In genomic region chr1:228083871-228084278, GRCh38 we compare ENCODE assay signal across 8 cellular contexts. TPM values are rescaled to one million over a fixed set of nuclear protein-coding genes. Genes with fewer than 3 reads are reported as not detected.
A peak's percentile ranks its signal among the peaks of the same experiment; 100 is the strongest.
DNase-seq lines count a peak whose midpoint lies in the region; ATAC-seq and TF ChIP-seq lines count a peak whose summit lies in the region.

No MANE protein-coding gene starts in this region.

- H4K91ac ChIP-seq in neuronal stem cell (ENCODE audit: low read depth, low read length, poor library complexity): no peak overlapping the region

- no peak overlapping the region for H2AK5ac ChIP-seq in neuronal stem cell (ENCODE audit: low read depth, low read length)

- H3K4me1 ChIP-seq in ES-I3 (ENCODE audit: insufficient read depth, low read length) (peaks cover 28% of the 10 kb centered on the region), RWPE2 (ENCODE audit: insufficient read depth, poor library complexity, severe bottlenecking) (peaks cover 44% of the 10 kb centered on the region), esophagus squamous epithelium (peaks cover 57 to 74% (median 73%) of the 10 kb centered on the region in 3 donors), neuronal stem cell (ENCODE audit: control insufficient read depth in 2 of 2, insufficient read depth in 1 of 2, low read depth in 1 of 2, low read length in 2 of 2) (peaks cover 21 to 26% of the 10 kb centered on the region in 2 donors)

- H3K9ac ChIP-seq in ES-I3 (ENCODE audit: low read depth, low read length) (peak overlapping the region; percentile 96), neuronal stem cell (ENCODE audit: low read depth, low read length, poor library complexity) (peak overlapping the region; percentile 97)

- 0 to 1% methylated on average over 16 to 17 of the region's 17 CpGs for WGBS in esophagus squamous epithelium, 2 donors
- WGBS in neuronal stem cell (ENCODE audit: extremely low coverage in 2 of 2, insufficient read length in 2 of 2, insufficient replicate concordance in 1 of 2), 2 donors: no CpG with 5 or more reads among the region's 17 CpGs

- H3K36me3 ChIP-seq in ES-I3 (ENCODE audit: insufficient read depth, low read length): no peaks in the 10 kb centered on the region; the same call in 1 of the 2 replicates
- peaks cover 25% of the 10 kb centered on the region for H3K36me3 ChIP-seq in RWPE2 (ENCODE audit: low read depth)
- peaks cover 0 to 4% (median 1%) of the 10 kb centered on the region in 3 donors for H3K36me3 ChIP-seq in esophagus squamous epithelium
- peaks cover 7 to 43% of the 10 kb centered on the region in 2 donors for H3K36me3 ChIP-seq in neuronal stem cell (replicated peaks in 1 of 2; ENCODE audit: control insufficient read depth in 2 of 2, insufficient read depth in 2 of 2, low read length in 2 of 2)

- no peak overlapping the region for H4K8ac ChIP-seq in neuronal stem cell (ENCODE audit: low read depth, low read length)

- H3K27ac ChIP-seq in RWPE2 (ENCODE audit: poor library complexity, severe bottlenecking) (peak overlapping the region; percentile 73), esophagus squamous epithelium (peak overlapping the region; percentile 99 to 100 (median 100)), neuronal stem cell (replicated peaks; ENCODE audit: low read length) (no peak overlapping the region)

- H3K9me3 ChIP-seq in ES-I3 (ENCODE audit: control insufficient read depth, insufficient read depth, low read length) (no peaks in the 10 kb centered on the region), RWPE2 (ENCODE audit: severe bottlenecking) (no peaks in the 10 kb centered on the region), esophagus squamous epithelium (no peaks in the 10 kb centered on the region), neuronal stem cell (replicated peaks in 1 of 2; ENCODE audit: control insufficient read depth in 2 of 2, insufficient read depth in 1 of 2, low read depth in 1 of 2, low read length in 2 of 2) (no peaks in the 10 kb centered on the region)

- H3K27me3 ChIP-seq in RWPE2 (ENCODE audit: insufficient read depth, poor library complexity, severe bottlenecking) (no peaks in the 10 kb centered on the region), esophagus squamous epithelium (no peaks in the 10 kb centered on the region), neuronal stem cell (ENCODE audit: control insufficient read depth in 3 of 3, insufficient read depth in 3 of 3, low read depth in 1 of 3, low read length in 3 of 3) (no peaks in the 10 kb centered on the region)

- H2BK120ac ChIP-seq in neuronal stem cell (ENCODE audit: low read depth, low read length): no peak overlapping the region

- DNase-seq in RWPE2 (ENCODE audit: low spot score) (no peak), esophagus squamous epithelium (lab: John Stamatoyannopoulos, UW) (no peak), neuronal stem cell (ENCODE audit: low spot score) (no peak), mucosa of gallbladder (ENCODE audit: low spot score) (no peak), OCI-M2 (lab: John Stamatoyannopoulos, UW; ENCODE audit: unreplicated experiment) (no peak)

- TF ChIP-seq POLR2A in esophagus squamous epithelium (IDR thresholded peaks at IDR 0.05): no peak

- H3K23ac ChIP-seq in neuronal stem cell (ENCODE audit: low read depth, low read length, poor library complexity): peak overlapping the region; percentile 7

- no peak overlapping the region for H2BK15ac ChIP-seq in neuronal stem cell (ENCODE audit: low read length)

- H3K4me3 ChIP-seq in RWPE2 (ENCODE audit: severe bottlenecking) (peak overlapping the region; percentile 88), esophagus squamous epithelium (peak overlapping the region; percentile 79 to 100 (median 98)), neuronal stem cell (ENCODE audit: low read length in 2 of 2) (peak overlapping the region; percentile 98 to 99)

- no peak overlapping the region for H2BK12ac ChIP-seq in neuronal stem cell (ENCODE audit: low read length)

- intact Hi-C loops in esophagus squamous epithelium (cut with DNase I): loop anchor here (10.0 kb wide), 1 partner anchor 299 kb away; no protein-coding TSS in a partner anchor

- no peak overlapping the region for H3K4ac ChIP-seq in neuronal stem cell (ENCODE audit: low read length)

- H3K18ac ChIP-seq in neuronal stem cell (ENCODE audit: low read length): no peak overlapping the region

- H2AFZ ChIP-seq in neuronal stem cell (ENCODE audit: low read length): no peak overlapping the region

- H3K14ac ChIP-seq in neuronal stem cell (ENCODE audit: low read length): no peak overlapping the region

- H3K4me2 ChIP-seq in neuronal stem cell (ENCODE audit: insufficient read depth, low read length, poor library complexity, severe bottlenecking): peak overlapping the region; percentile 92

- no peak overlapping the region for H2BK5ac ChIP-seq in neuronal stem cell (ENCODE audit: low read length)

- TF ChIP-seq CTCF in RWPE2 (IDR thresholded peaks at IDR 0.05; ENCODE audit: poor library complexity, severe bottlenecking) (no peak), esophagus squamous epithelium (IDR thresholded peaks at IDR 0.05) (no peak)

- peaks cover 23% of the 10 kb centered on the region for H3K79me1 ChIP-seq in neuronal stem cell (ENCODE audit: low read depth, low read length)

- no peak for ATAC-seq in RWPE2 (ENCODE audit: low read depth)
- ATAC-seq in GM21367 (IDR thresholded peaks at IDR 0.05; ENCODE audit: unreplicated experiment): no peak
- ATAC-seq in GM21576 (IDR thresholded peaks at IDR 0.05; ENCODE audit: unreplicated experiment): no peak

RNA-seq across cellular contexts. Expression of gene ARF1, which starts 1.4 kb away (rescaled TPM):
- total RNA-seq in esophagus squamous epithelium: 100 to 1,000 TPM; 279 to 327 (median 319) TPM
- polyA plus RNA-seq in neuronal stem cell (2013, experiment 1 of 2): 267 TPM
- polyA plus RNA-seq in neuronal stem cell (2013, experiment 2 of 2): 266 TPM
- 419 TPM for total RNA-seq in mucosa of gallbladder

RNA-seq across cellular contexts. Expression of gene C1orf35, which starts 19.2 kb away (rescaled TPM):
- total RNA-seq in esophagus squamous epithelium (10 to 100 TPM in 3 of 4 donors, 1 to 10 TPM in 1; 8.5 to 21.3 (median 18.1) TPM), mucosa of gallbladder (22.4 TPM)
- 28.9 TPM for polyA plus RNA-seq in neuronal stem cell (2013, experiment 1 of 2)
- polyA plus RNA-seq in neuronal stem cell (2013, experiment 2 of 2): 28.4 TPM

RNA-seq across cellular contexts. Expression of gene MRPL55, which starts 25.2 kb away (rescaled TPM):
- total RNA-seq in esophagus squamous epithelium: 10 to 100 TPM; 33.8 to 62.2 (median 51.2) TPM
- polyA plus RNA-seq in neuronal stem cell (2013, experiment 1 of 2): 69.3 TPM
- polyA plus RNA-seq in neuronal stem cell (2013, experiment 2 of 2): 63.2 TPM
- 56.1 TPM for total RNA-seq in mucosa of gallbladder

RNA-seq across cellular contexts. Expression of gene GUK1, which starts 56.2 kb away (rescaled TPM):
- 100 to 1,000 TPM; 279 to 320 (median 302) TPM for total RNA-seq in esophagus squamous epithelium
- 106 TPM for polyA plus RNA-seq in neuronal stem cell (2013, experiment 1 of 2)
- 98.6 TPM for polyA plus RNA-seq in neuronal stem cell (2013, experiment 2 of 2)
- total RNA-seq in mucosa of gallbladder: 235 TPM
